17 cellular contexts compared by ENCODE assay signal in genomic region chr3:154718716-154719115, GRCh38.
"Had no signal": no experiment of that assay in that cellular context is flagged by ENCODE, and none has a peak within 500 bp of the region (broad histone marks: within the 10 kb centered on the region; RNA-seq: fewer than 3 reads in every experiment).

No MANE protein-coding gene starts in this region.

- H3K9me3 ChIP-seq: spleen, tibial artery had no signal

- DNase-seq: effector CD4-positive, alpha-beta T cell; endodermal cell; erythroblast; foreskin keratinocyte; head of caudate nucleus; mammary epithelial cell; naive thymus-derived CD4-positive, alpha-beta T cell; nephron progenitor cell; stimulated activated CD4-positive, alpha-beta T cell treated with anti-CD3 and anti-CD28 coated beads, Interleukin-15, amount 100 ng/mL, for 24 hours; stimulated activated CD4-positive, alpha-beta T cell treated with anti-CD3 and anti-CD28 coated beads, Interleukin-1b, Interleukin-23, amount 100 ng/mL, for 48 hours; stimulated activated CD4-positive, alpha-beta T cell treated with anti-CD3 and anti-CD28 coated beads, Interleukin-4, amount 100 ng/mL, for 24 hours; tibial artery had no signal

- ATAC-seq: foreskin keratinocyte; sciatic nerve; stimulated activated memory B cell treated with anti-CD40 and anti-IgM and Interleukin-4, amounts not matched to agents 10 μg/mL and 1 μg/mL and 100 μg/mL, for 72 hours had no signal

- H3K4me3 ChIP-seq: coronary artery, hepatocyte, spleen, tibial artery had no signal

- H3K27me3 ChIP-seq: foreskin keratinocyte, hepatocyte, spleen, tibial artery had no signal

- H3K27ac ChIP-seq: coronary artery, foreskin keratinocyte, hepatocyte, tibial artery had no signal

- H3K36me3 ChIP-seq: spleen, tibial artery had no signal

- H3K4me1 ChIP-seq: foreskin keratinocyte, tibial artery had no signal
